Comparison of ENCODE assay signal across 24 cellular contexts in genomic region chr14:99381688-99382060, GRCh38.
DNase-seq lines count a peak whose midpoint lies in the region; ATAC-seq and TF ChIP-seq lines count a peak whose summit lies in the region.
"Had no signal": no experiment of that assay in that cellular context is flagged by ENCODE, and none has a peak within 500 bp of the region (broad histone marks: within the 10 kb centered on the region; RNA-seq: fewer than 3 reads in every experiment).

No MANE protein-coding gene starts in this region.

- no peaks in the 10 kb centered on the region for H3K9me2 ChIP-seq in SK-N-SH

- 11% methylated on average over 5 of the region's 8 CpGs for WGBS in SK-N-SH (ENCODE audit: low lambda C conversion rate)
- 91 to 97% methylated on average over 5 to 7 of the region's 8 CpGs for WGBS in endodermal cell (ENCODE audit: insufficient coverage in 1 of 2, insufficient read length in 1 of 2), 2 experiments

- ATAC-seq in SK-N-SH treated with all-trans-retinoic acid at 6 μM for 48 hours (peak; percentile 24), GM21526 (IDR thresholded peaks at IDR 0.05; ENCODE audit: low FRiP score, unreplicated experiment) (no peak)
- ATAC-seq: CD8-positive, alpha-beta T cell had no signal

- DNase-seq in SK-N-SH (no peak), NB4 (ENCODE audit: low read depth) (peak; percentile 22), endodermal cell (peak; percentile 40), osteoblast (ENCODE audit: insufficient read length, low spot score, missing footprints) (no peak), activated gamma-delta T cell (lab: John Stamatoyannopoulos, UW) (no peak), KG1 (lab: John Stamatoyannopoulos, UW) (no peak)
- DNase-seq: Caco-2; CD8-positive, alpha-beta T cell; DND-41; GM23248; HCEC 1CT; MM.1S; NCI-H1092; NCI-H1417 treated with DMSO at 0.1 percent for 48 hours; NCI-H1694 treated with DMSO at 0.1 percent for 48 hours; NCI-H2081; NCI-H748 treated with DMSO at 0.1 percent for 48 hours; NK-92 treated with Interleukin-12 subunit alpha and Interleukin-12 subunit beta, amount 100 ng/mL, for 24 hours; RPMI8226; SHP77 had no signal

- no peak for TF ChIP-seq CTCF in SK-N-SH (IDR thresholded peaks at IDR 0.05)
- no peak for TF ChIP-seq CTCF in NB4 (IDR thresholded peaks at IDR 0.05; ENCODE audit: low read depth, low read length)
- TF ChIP-seq CTCF in endodermal cell (conservative IDR thresholded peaks at IDR 0.05) = no peak
- no peak for TF ChIP-seq CTCF in osteoblast (IDR thresholded peaks at IDR 0.05; ENCODE audit: extremely low read depth, low read depth, low read length)

- H3K9me3 ChIP-seq in SK-N-SH = no peaks in the 10 kb centered on the region
- H3K9me3 ChIP-seq in endodermal cell (ENCODE audit: control insufficient read depth, low read length) = no peaks in the 10 kb centered on the region
- peaks cover 2% of the 10 kb centered on the region for H3K9me3 ChIP-seq in osteoblast (ENCODE audit: low read depth, low read length)
- H3K9me3 ChIP-seq: Caco-2 had no signal

- CTCF ChIA-PET in SK-N-SH (lab: Yijun Ruan, JAX) = interaction anchor here (0.9 to 3.0 kb wide), 3 partner anchors 11 to 34 kb away, joined by 3 to 14 read pairs (median 7); no protein-coding TSS in a partner anchor

- no peak overlapping the region for H3K4me3 ChIP-seq in SK-N-SH (ENCODE audit: low read depth in 2 of 2, low read length in 1 of 2)
- H3K4me3 ChIP-seq in NB4 (ENCODE audit: low read depth, low read length) = no peak overlapping the region
- H3K4me3 ChIP-seq in endodermal cell (ENCODE audit: low read length) = no peak overlapping the region
- no peak overlapping the region for H3K4me3 ChIP-seq in osteoblast (ENCODE audit: insufficient read depth, low read length)
- H3K4me3 ChIP-seq: GM23248 had no signal

- no peaks in the 10 kb centered on the region for H3K36me3 ChIP-seq in SK-N-SH (replicated peaks in 1 of 2; ENCODE audit: control insufficient read depth in 1 of 2, insufficient read depth in 2 of 2, low read length in 1 of 2)
- no peaks in the 10 kb centered on the region for H3K36me3 ChIP-seq in endodermal cell (ENCODE audit: control insufficient read depth, insufficient read depth, low read length)
- H3K36me3 ChIP-seq in osteoblast (ENCODE audit: insufficient read depth, low read length) = no peaks in the 10 kb centered on the region

- no peaks in the 10 kb centered on the region for H3K4me1 Mint-ChIP-seq in endodermal cell

- H3K27me3 Mint-ChIP-seq in endodermal cell (ENCODE audit: insufficient read depth) = peaks cover 29% of the 10 kb centered on the region

- no peak overlapping the region for H3K4me3 Mint-ChIP-seq in endodermal cell
- H3K4me3 Mint-ChIP-seq: CD8-positive, alpha-beta T cell had no signal

- no peak overlapping the region for H3K27ac Mint-ChIP-seq in endodermal cell
- H3K27ac Mint-ChIP-seq: CD8-positive, alpha-beta T cell had no signal

- H3K9me3 Mint-ChIP-seq in endodermal cell = no peaks in the 10 kb centered on the region
- H3K9me3 Mint-ChIP-seq: CD8-positive, alpha-beta T cell had no signal

- no peak overlapping the region for H3K4me2 ChIP-seq in SK-N-SH
- H3K4me2 ChIP-seq in osteoblast (ENCODE audit: insufficient read depth, low read length) = peak overlapping the region; percentile 28
- H3K4me2 ChIP-seq: KMS-11 had no signal

- H3K9ac ChIP-seq in SK-N-SH (no peak overlapping the region), endodermal cell (ENCODE audit: extremely low read depth, low read length, poor library complexity, severe bottlenecking) (no peak overlapping the region)
- H3K9ac ChIP-seq: GM23248, KMS-11 had no signal

- H3K4me1 ChIP-seq in SK-N-SH (ENCODE audit: control insufficient read depth in 1 of 2, insufficient read depth in 2 of 2, low read depth in 1 of 2, low read length in 1 of 2) (no peaks in the 10 kb centered on the region), endodermal cell (ENCODE audit: control insufficient read depth, insufficient read depth, low read length) (no peaks in the 10 kb centered on the region), osteoblast (ENCODE audit: insufficient read depth, low read length) (no peaks in the 10 kb centered on the region)
- H3K4me1 ChIP-seq: Caco-2 had no signal

- no peaks in the 10 kb centered on the region for H3K36me3 Mint-ChIP-seq in endodermal cell (ENCODE audit: low read depth)
- H3K36me3 Mint-ChIP-seq: CD8-positive, alpha-beta T cell had no signal

- no peak for TF ChIP-seq POLR2A in NB4 (IDR thresholded peaks at IDR 0.05; ENCODE audit: extremely low read depth, insufficient read length)

- H2AFZ ChIP-seq in SK-N-SH (ENCODE audit: low read depth) (no peak overlapping the region), osteoblast (ENCODE audit: low read length) (no peak overlapping the region)
- H2AFZ ChIP-seq: GM23248 had no signal

- POLR2A ChIA-PET in SK-N-SH (lab: Yijun Ruan, JAX) = no interaction called here

- peaks cover 3% of the 10 kb centered on the region for H3F3A ChIP-seq in SK-N-SH (replicated peaks; ENCODE audit: insufficient read depth)

- H3K27me3 ChIP-seq in SK-N-SH (ENCODE audit: insufficient read depth) (peaks cover 17% of the 10 kb centered on the region), endodermal cell (ENCODE audit: control insufficient read depth, insufficient read depth, low read length, poor library complexity, severe bottlenecking) (no peaks in the 10 kb centered on the region), osteoblast (ENCODE audit: insufficient read depth, low read length) (peaks cover 22% of the 10 kb centered on the region)

- H3K79me2 ChIP-seq in SK-N-SH (ENCODE audit: insufficient read depth) (no peaks in the 10 kb centered on the region), osteoblast (ENCODE audit: insufficient read depth, low read length) (no peaks in the 10 kb centered on the region)

- H3K27ac ChIP-seq in SK-N-SH (ENCODE audit: low read depth in 2 of 2, low read length in 1 of 2) (no peak overlapping the region), endodermal cell (ENCODE audit: low read depth, low read length) (no peak overlapping the region), osteoblast (ENCODE audit: low read depth, low read length) (no peak overlapping the region)
- H3K27ac ChIP-seq: C4-2B, GM23248, KMS-11 had no signal

- H4K20me1 ChIP-seq in SK-N-SH (ENCODE audit: insufficient read depth) (no peaks in the 10 kb centered on the region), osteoblast (ENCODE audit: insufficient read depth, low read length) (no peaks in the 10 kb centered on the region)

- no peak for TF ChIP-seq RAD21 in SK-N-SH (IDR thresholded peaks at IDR 0.05; ENCODE audit: low read length)

- TF ChIP-seq EP300 in SK-N-SH (IDR thresholded peaks at IDR 0.05; ENCODE audit: borderline replicate concordance in 1 of 2, low read depth in 1 of 2, low read length in 1 of 2) = no peak

TF ChIP-seq in SK-N-SH treated with all-trans-retinoic acid at 6 μM for 48 hours, 23 proteins besides CTCF, POLR2A, EP300 and RAD21 (continues in another document):
- TF ChIP-seq ARNTL (CRISPR knock-in tag; IDR thresholded peaks at IDR 0.05; ENCODE audit: borderline replicate concordance, low read depth) (no peak), ESRRG (CRISPR knock-in tag; IDR thresholded peaks at IDR 0.05) (no peak), RARB (CRISPR knock-in tag; IDR thresholded peaks at IDR 0.05) (no peak), TOX (CRISPR knock-in tag; IDR thresholded peaks at IDR 0.05; ENCODE audit: borderline replicate concordance) (no peak), ZNF565 (CRISPR knock-in tag; conservative IDR thresholded peaks at IDR 0.05; ENCODE audit: low read depth) (no peak), ZC3H10 (CRISPR knock-in tag; IDR thresholded peaks at IDR 0.05) (no peak), PATZ1 (CRISPR knock-in tag; IDR thresholded peaks at IDR 0.05; ENCODE audit: borderline replicate concordance) (no peak), SNAI2 (CRISPR knock-in tag; IDR thresholded peaks at IDR 0.05) (no peak)

TF ChIP-seq in SK-N-SH, 30 proteins besides CTCF, POLR2A, EP300 and RAD21:
- TF ChIP-seq RFX5 (IDR thresholded peaks at IDR 0.05; ENCODE audit: low read length) (no peak), NFIC (IDR thresholded peaks at IDR 0.05; ENCODE audit: borderline replicate concordance) (no peak), ZBTB33 (IDR thresholded peaks at IDR 0.05; ENCODE audit: borderline replicate concordance, low read depth) (no peak), SIN3A (IDR thresholded peaks at IDR 0.05; ENCODE audit: borderline replicate concordance, low read depth, low read length) (no peak), ELF1 (IDR thresholded peaks at IDR 0.05) (no peak), MXI1 (IDR thresholded peaks at IDR 0.05; ENCODE audit: low read depth, low read length) (no peak)

Comparison
In these comparisons a context has a peak if more than half of its experiments do, and no peak if none do; other contexts are left out.
1. DNase-seq: peak in NB4 (single experiment) and endodermal cell (single experiment); none in SK-N-SH (single experiment), osteoblast (single experiment), activated gamma-delta T cell (single experiment) and KG1 (single experiment).